Comparison of ENCODE assay signal across 8 cellular contexts in genomic region chr18:67517224-67517765, GRCh38. TPM values are rescaled to one million over a fixed set of nuclear protein-coding genes. Genes with fewer than 3 reads are reported as not detected.
DNase-seq lines count a peak whose midpoint lies in the region; ATAC-seq and TF ChIP-seq lines count a peak whose summit lies in the region.

No MANE protein-coding gene starts in this region.

- H2AFZ ChIP-seq in ACC112 (ENCODE audit: low read length, unreplicated experiment): peak overlapping the region; percentile 98

- intact Hi-C loops in Right ventricle myocardium superior (cut with DNase I) (no loop called here), prostate gland (cut with DNase I) (loop anchor here (5.0 to 10.0 kb wide), 2 partner anchors 1145 to 1198 kb away; partner anchors contain the start of gene TMX3)

- H3K9me3 ChIP-seq in prostate gland: no peaks in the 10 kb centered on the region

- H3K27me3 ChIP-seq in ACC112 (ENCODE audit: insufficient read depth, low read length) (no peaks in the 10 kb centered on the region), prostate gland (replicated peaks; ENCODE audit: insufficient read depth) (no peaks in the 10 kb centered on the region)

- H3K4me1 Mint-ChIP-seq in HFFc6 (ENCODE audit: low read depth): peaks cover 64% of the 10 kb centered on the region
- peaks cover 20% of the 10 kb centered on the region for H3K4me1 Mint-ChIP-seq in activated T-cell treated with anti-CD3 and anti-CD28 coated beads, Interleukin-2, amount 50 U/mL, for 4 hours (ENCODE audit: low read depth)

- H3K36me3 ChIP-seq in ACC112 (ENCODE audit: insufficient read depth, low read length) (peaks cover 20% of the 10 kb centered on the region), prostate gland (no peaks in the 10 kb centered on the region)

- H3K36me3 Mint-ChIP-seq in HFFc6 (ENCODE audit: low read depth): peaks cover 38% of the 10 kb centered on the region
- no peaks in the 10 kb centered on the region for H3K36me3 Mint-ChIP-seq in activated T-cell treated with anti-CD3 and anti-CD28 coated beads, Interleukin-2, amount 50 U/mL, for 4 hours (ENCODE audit: insufficient read depth)

- TF ChIP-seq POLR2A in prostate gland (IDR thresholded peaks at IDR 0.05): no peak

- TF ChIP-seq CTCF in HFFc6 (IDR thresholded peaks at IDR 0.05): no peak
- no peak for TF ChIP-seq CTCF in prostate gland (IDR thresholded peaks at IDR 0.05)

- H3K4me1 ChIP-seq in ACC112 (ENCODE audit: control insufficient read depth, insufficient read depth, low read length, unreplicated experiment): peaks cover 20% of the 10 kb centered on the region
- no peaks in the 10 kb centered on the region for H3K4me1 ChIP-seq in prostate gland (replicated peaks)

- 3% methylated on average over 6 of the region's 6 CpGs for WGBS in prostate gland

- no peak for ATAC-seq in activated T-cell treated with anti-CD3 and anti-CD28 coated beads, Interleukin-2, amount 50 U/mL, for 4 hours
- peak; percentile 70 for ATAC-seq in Right ventricle myocardium superior (ENCODE audit: poor library complexity)
- no peak for ATAC-seq in GM21423 (IDR thresholded peaks at IDR 0.05; ENCODE audit: unreplicated experiment)
- no peak for ATAC-seq in GM21825 (IDR thresholded peaks at IDR 0.05; ENCODE audit: unreplicated experiment)

- peaks cover 42% of the 10 kb centered on the region for H3K79me2 ChIP-seq in ACC112 (ENCODE audit: control insufficient read depth, insufficient read depth, low read length, unreplicated experiment)

- peak overlapping the region; percentile 92 for H3K4me3 Mint-ChIP-seq in HFFc6
- H3K4me3 Mint-ChIP-seq in activated T-cell treated with anti-CD3 and anti-CD28 coated beads, Interleukin-2, amount 50 U/mL, for 4 hours: peak overlapping the region; percentile 82

- no peaks in the 10 kb centered on the region for H3K9me3 Mint-ChIP-seq in HFFc6
- H3K9me3 Mint-ChIP-seq in activated T-cell treated with anti-CD3 and anti-CD28 coated beads, Interleukin-2, amount 50 U/mL, for 4 hours: no peaks in the 10 kb centered on the region

- peaks cover 4% of the 10 kb centered on the region for H3K27me3 Mint-ChIP-seq in HFFc6 (ENCODE audit: insufficient read depth)
- peaks cover 22% of the 10 kb centered on the region for H3K27me3 Mint-ChIP-seq in activated T-cell treated with anti-CD3 and anti-CD28 coated beads, Interleukin-2, amount 50 U/mL, for 4 hours (ENCODE audit: low read depth)

- H3K27ac Mint-ChIP-seq in HFFc6: peak overlapping the region; percentile 90

- H3K27ac ChIP-seq in ACC112 (ENCODE audit: low read depth, low read length) (peak overlapping the region; percentile 82), prostate gland (peak overlapping the region; percentile 70 to 74)

- DNase-seq in HFFc6 (no peak), Right ventricle myocardium superior (peak; percentile 55), prostate gland (ENCODE audit: low spot score) (no peak)
- DNase-seq in activated T-cell treated with anti-CD3 and anti-CD28 coated beads, Interleukin-2, amount 50 U/mL, for 4 hours: peak; percentile 4
- DNase-seq in activated CD4-positive, alpha-beta T cell treated with anti-CD3 and anti-CD28 coated beads for 4 hours: no peak

- peak overlapping the region; percentile 95 for H3K4me3 ChIP-seq in ACC112 (ENCODE audit: low read depth, low read length)
- H3K4me3 ChIP-seq in prostate gland: peak overlapping the region; percentile 62 to 72

RNA-seq across cellular contexts. Expression of gene DSEL, which starts 0.8 kb away (rescaled TPM):
- total RNA-seq in HFFc6 (2021; fragmentation: NEBNext Ultra II Directional; extraction: Animal tissue kit (Norgen Biotek cat#: 25700)): 10 to 100 TPM; 71.4 to 87.0 (median 80.1) TPM
- under 1 TPM; 0.18 to 0.50 (median 0.41) TPM for total RNA-seq in activated T-cell treated with anti-CD3 and anti-CD28 coated beads, Interleukin-2, amount 50 U/mL, for 4 hours
- total RNA-seq in Right ventricle myocardium superior (1.7 TPM), prostate gland (1 to 10 TPM; 5.4 to 5.7 TPM)

Comparison
In these comparisons a context has a peak if more than half of its experiments do, and no peak if none do; other contexts are left out.
1. DNase-seq: peak in activated T-cell treated with anti-CD3 and anti-CD28 coated beads, Interleukin-2, amount 50 U/mL, for 4 hours (single experiment) and Right ventricle myocardium superior (single experiment); none in HFFc6 (single experiment), prostate gland (single experiment) and activated CD4-positive, alpha-beta T cell treated with anti-CD3 and anti-CD28 coated beads for 4 hours (0 of 2).
2. RNA of gene DSEL, which starts 0.8 kb away (total RNA-seq): 71.4 to 87.0 TPM in HFFc6; 5.4 to 5.7 TPM in prostate gland, 1.7 TPM in Right ventricle myocardium superior (single experiment) and 0.18 to 0.50 TPM in activated T-cell treated with anti-CD3 and anti-CD28 coated beads, Interleukin-2, amount 50 U/mL, for 4 hours; every median in the first group is over 10 times any median in the second.